In the genomic region with DNA sequence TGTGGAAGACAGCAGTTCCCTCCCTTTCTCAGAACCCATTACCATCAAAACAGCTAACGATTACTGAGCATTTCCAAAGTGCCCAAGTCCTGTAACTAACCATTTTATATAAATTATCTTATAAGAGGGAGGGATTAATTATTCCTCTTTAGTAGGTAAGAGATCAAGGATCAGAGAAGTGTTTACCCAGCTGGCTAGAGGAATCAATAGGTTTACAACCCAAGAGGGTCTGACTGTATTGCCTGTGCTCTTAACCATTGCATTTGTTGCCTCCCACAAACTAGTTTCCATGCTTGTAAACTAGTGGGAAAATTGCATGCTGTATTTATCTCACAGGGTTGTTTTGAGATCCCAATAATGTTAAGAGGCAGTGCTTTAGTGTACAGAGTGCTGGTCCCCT, we compare ENCODE assay signal across 12 cellular contexts. TPM values are rescaled to one million over a fixed set of nuclear protein-coding genes. Genes with fewer than 3 reads are reported as not detected.
DNase-seq lines count a peak whose midpoint lies in the region; ATAC-seq lines count a peak whose summit lies in the region.
"Had no signal": no experiment of that assay in that cellular context is flagged by ENCODE, and none has a peak within 500 bp of the region (broad histone marks: within the 10 kb centered on the region; RNA-seq: fewer than 3 reads in every experiment).

No MANE protein-coding gene starts in this region.

- POLR2A ChIA-PET in activated CD4-positive, alpha-beta memory T cell treated with anti-CD3 and anti-CD28 coated beads, Interleukin-2, amount 10 ng/mL, durations not matched to agents 7 days and 5 days (lab: Charles Lee): interaction anchor here (1.8 kb wide), 1 partner anchor 11 kb away, joined by 7 read pairs; the partner anchor contains the start of gene PIGT

- in situ Hi-C loops in ACHN (cut with HindIII; ENCODE audit: low pct_ligation_motif_present, low pct_unique_long_range_greater_than_20kb, low sequenced_read_pairs): no loop called here

- DNase-seq in T-helper 1 cell: no peak
- no peak for DNase-seq in activated CD4-positive, alpha-beta memory T cell treated with anti-CD3 and anti-CD28 coated beads, Interleukin-2, amount 10 ng/mL, durations not matched to agents 7 days and 5 days
- no peak for DNase-seq in natural killer cell treated with Interleukin-12 subunit alpha and Interleukin-12 subunit beta and Interleukin-15 and Interleukin-18, amount 100 ng/mL, for 72 hours (ENCODE audit: low spot score)
- DNase-seq in NCI-H2171 (lab: John Stamatoyannopoulos, UW): no peak
- no peak for DNase-seq in NCI-H526 treated with DMSO at 0.1 percent for 48 hours (lab: John Stamatoyannopoulos, UW)
- DNase-seq in ACHN: no peak
- DNase-seq: esophagus squamous epithelium, trophoblast cell had no signal

- H3K9me3 Mint-ChIP-seq in T-helper 1 cell treated with Interleukin-12 subunit alpha and Interleukin-12 subunit beta and Interleukin-4 antibody, amounts not matched to agents 30 μg/mL and 1 μg/mL, for 36 hours: peaks cover 32% of the 10 kb centered on the region
- peaks cover 6 to 14% (median 7%) of the 10 kb centered on the region in 3 donors for H3K9me3 Mint-ChIP-seq in IgD-negative memory B cell
- H3K9me3 Mint-ChIP-seq in activated CD4-positive, alpha-beta memory T cell treated with anti-CD3 and anti-CD28 coated beads, Interleukin-2, amount 10 ng/mL, durations not matched to agents 7 days and 5 days: peaks cover 22% of the 10 kb centered on the region
- H3K9me3 Mint-ChIP-seq in natural killer cell treated with Interleukin-12 subunit alpha and Interleukin-12 subunit beta and Interleukin-15 and Interleukin-18, amount 100 ng/mL, for 72 hours: peaks cover 5% of the 10 kb centered on the region

- no peak for ATAC-seq in natural killer cell treated with Interleukin-12 subunit alpha and Interleukin-12 subunit beta and Interleukin-15 and Interleukin-18, amount 100 ng/mL, for 72 hours

- peaks cover 19% of the 10 kb centered on the region for H3K36me3 Mint-ChIP-seq in T-helper 1 cell treated with Interleukin-12 subunit alpha and Interleukin-12 subunit beta and Interleukin-4 antibody, amounts not matched to agents 30 μg/mL and 1 μg/mL, for 36 hours (ENCODE audit: low read depth)
- H3K36me3 Mint-ChIP-seq in IgD-negative memory B cell: peaks cover 13% of the 10 kb centered on the region
- peaks cover 22% of the 10 kb centered on the region for H3K36me3 Mint-ChIP-seq in activated CD4-positive, alpha-beta memory T cell treated with anti-CD3 and anti-CD28 coated beads, Interleukin-2, amount 10 ng/mL, durations not matched to agents 7 days and 5 days (ENCODE audit: low read depth)
- peaks cover 15% of the 10 kb centered on the region for H3K36me3 Mint-ChIP-seq in natural killer cell treated with Interleukin-12 subunit alpha and Interleukin-12 subunit beta and Interleukin-15 and Interleukin-18, amount 100 ng/mL, for 72 hours

- peak overlapping the region; percentile 67 for H3K4me3 Mint-ChIP-seq in T-helper 1 cell treated with Interleukin-12 subunit alpha and Interleukin-12 subunit beta and Interleukin-4 antibody, amounts not matched to agents 30 μg/mL and 1 μg/mL, for 36 hours
- peak overlapping the region; percentile 49 to 82 (median 76) for H3K4me3 Mint-ChIP-seq in IgD-negative memory B cell
- peak overlapping the region; percentile 56 for H3K4me3 Mint-ChIP-seq in activated CD4-positive, alpha-beta memory T cell treated with anti-CD3 and anti-CD28 coated beads, Interleukin-2, amount 10 ng/mL, durations not matched to agents 7 days and 5 days
- H3K4me3 Mint-ChIP-seq in natural killer cell treated with Interleukin-12 subunit alpha and Interleukin-12 subunit beta and Interleukin-15 and Interleukin-18, amount 100 ng/mL, for 72 hours: peak overlapping the region; percentile 73

- H3K27me3 Mint-ChIP-seq in T-helper 1 cell treated with Interleukin-12 subunit alpha and Interleukin-12 subunit beta and Interleukin-4 antibody, amounts not matched to agents 30 μg/mL and 1 μg/mL, for 36 hours (ENCODE audit: low read depth): peaks cover 18% of the 10 kb centered on the region
- H3K27me3 Mint-ChIP-seq in IgD-negative memory B cell: peaks cover 7% of the 10 kb centered on the region
- H3K27me3 Mint-ChIP-seq in activated CD4-positive, alpha-beta memory T cell treated with anti-CD3 and anti-CD28 coated beads, Interleukin-2, amount 10 ng/mL, durations not matched to agents 7 days and 5 days: peaks cover 22% of the 10 kb centered on the region
- H3K27me3 Mint-ChIP-seq in natural killer cell treated with Interleukin-12 subunit alpha and Interleukin-12 subunit beta and Interleukin-15 and Interleukin-18, amount 100 ng/mL, for 72 hours: no peaks in the 10 kb centered on the region

- H3K4me1 Mint-ChIP-seq in T-helper 1 cell treated with Interleukin-12 subunit alpha and Interleukin-12 subunit beta and Interleukin-4 antibody, amounts not matched to agents 30 μg/mL and 1 μg/mL, for 36 hours (ENCODE audit: low read depth): peaks cover 17% of the 10 kb centered on the region
- peaks cover 0 to 9% (median 9%) of the 10 kb centered on the region in 3 donors for H3K4me1 Mint-ChIP-seq in IgD-negative memory B cell
- peaks cover 15% of the 10 kb centered on the region for H3K4me1 Mint-ChIP-seq in activated CD4-positive, alpha-beta memory T cell treated with anti-CD3 and anti-CD28 coated beads, Interleukin-2, amount 10 ng/mL, durations not matched to agents 7 days and 5 days
- peaks cover 8 to 12% of the 10 kb centered on the region in 2 donors for H3K4me1 Mint-ChIP-seq in natural killer cell treated with Interleukin-12 subunit alpha and Interleukin-12 subunit beta and Interleukin-15 and Interleukin-18, amount 100 ng/mL, for 72 hours (ENCODE audit: low read depth in 2 of 2)

- CTCF ChIA-PET in activated CD4-positive, alpha-beta memory T cell treated with anti-CD3 and anti-CD28 coated beads, Interleukin-2, amount 10 ng/mL, durations not matched to agents 7 days and 5 days (lab: Charles Lee): interaction anchor here (0.7 to 3.2 kb wide), 4 partner anchors 11 to 41 kb away, joined by 3 to 15 read pairs (median 6); partner anchors contain the start of gene PIGT

- H3K27ac Mint-ChIP-seq in T-helper 1 cell treated with Interleukin-12 subunit alpha and Interleukin-12 subunit beta and Interleukin-4 antibody, amounts not matched to agents 30 μg/mL and 1 μg/mL, for 36 hours: no peak overlapping the region
- peak overlapping the region in 2 of 3 donors; percentile 6 to 51 for H3K27ac Mint-ChIP-seq in IgD-negative memory B cell
- H3K27ac Mint-ChIP-seq in activated CD4-positive, alpha-beta memory T cell treated with anti-CD3 and anti-CD28 coated beads, Interleukin-2, amount 10 ng/mL, durations not matched to agents 7 days and 5 days: no peak overlapping the region
- peak overlapping the region in 1 of 2 donors; percentile 47 for H3K27ac Mint-ChIP-seq in natural killer cell treated with Interleukin-12 subunit alpha and Interleukin-12 subunit beta and Interleukin-15 and Interleukin-18, amount 100 ng/mL, for 72 hours

RNA-seq across cellular contexts. Expression of gene DBNDD2, which starts 3.7 kb away (rescaled TPM):
- polyA plus RNA-seq in IgD-negative memory B cell: not detected
- 10 to 100 TPM; 11.4 to 13.1 TPM for total RNA-seq in activated CD4-positive, alpha-beta memory T cell treated with anti-CD3 and anti-CD28 coated beads, Interleukin-2, amount 10 ng/mL, durations not matched to agents 7 days and 5 days
- total RNA-seq in natural killer cell treated with Interleukin-12 subunit alpha and Interleukin-12 subunit beta and Interleukin-15 and Interleukin-18, amount 100 ng/mL, for 72 hours: 1 to 10 TPM; 6.1 to 6.4 TPM

RNA-seq across cellular contexts. Expression of gene PIGT, which starts 11.5 kb away (rescaled TPM):
- polyA plus RNA-seq in IgD-negative memory B cell: 69.3 TPM
- total RNA-seq in activated CD4-positive, alpha-beta memory T cell treated with anti-CD3 and anti-CD28 coated beads, Interleukin-2, amount 10 ng/mL, durations not matched to agents 7 days and 5 days: 10 to 100 TPM; 52.4 to 53.0 TPM
- total RNA-seq in natural killer cell treated with Interleukin-12 subunit alpha and Interleukin-12 subunit beta and Interleukin-15 and Interleukin-18, amount 100 ng/mL, for 72 hours: 10 to 100 TPM; 73.0 to 86.6 TPM

RNA-seq across cellular contexts. Expression of gene TP53TG5, which starts 26.3 kb away (rescaled TPM):
- polyA plus RNA-seq in IgD-negative memory B cell: not detected
- total RNA-seq in activated CD4-positive, alpha-beta memory T cell treated with anti-CD3 and anti-CD28 coated beads, Interleukin-2, amount 10 ng/mL, durations not matched to agents 7 days and 5 days: not detected
- not detected for total RNA-seq in natural killer cell treated with Interleukin-12 subunit alpha and Interleukin-12 subunit beta and Interleukin-15 and Interleukin-18, amount 100 ng/mL, for 72 hours
- total RNA-seq: bronchial epithelial cell, esophagus squamous epithelium had no signal
- polyA plus RNA-seq: AG04450 had no signal

RNA-seq across cellular contexts. Expression of gene SYS1, which starts 41.5 kb away (rescaled TPM):
- 24.4 TPM for polyA plus RNA-seq in IgD-negative memory B cell
- 10 to 100 TPM; 22.1 to 24.2 TPM for total RNA-seq in activated CD4-positive, alpha-beta memory T cell treated with anti-CD3 and anti-CD28 coated beads, Interleukin-2, amount 10 ng/mL, durations not matched to agents 7 days and 5 days
- total RNA-seq in natural killer cell treated with Interleukin-12 subunit alpha and Interleukin-12 subunit beta and Interleukin-15 and Interleukin-18, amount 100 ng/mL, for 72 hours: 10 to 100 TPM; 23.3 to 31.4 TPM

RNA-seq across cellular contexts. Expression of gene SDC4, which starts 56.2 kb away (rescaled TPM):
- polyA plus RNA-seq in IgD-negative memory B cell: not detected
- total RNA-seq in activated CD4-positive, alpha-beta memory T cell treated with anti-CD3 and anti-CD28 coated beads, Interleukin-2, amount 10 ng/mL, durations not matched to agents 7 days and 5 days: 10 to 100 TPM; 28.1 to 28.3 TPM
- 10 to 100 TPM; 23.3 to 43.5 TPM for total RNA-seq in natural killer cell treated with Interleukin-12 subunit alpha and Interleukin-12 subunit beta and Interleukin-15 and Interleukin-18, amount 100 ng/mL, for 72 hours

Comparison
In these comparisons a context has a peak if more than half of its experiments do, and no peak if none do; other contexts are left out.
1. H3K27ac Mint-ChIP-seq: peak in IgD-negative memory B cell (2 of 3); none in T-helper 1 cell treated with Interleukin-12 subunit alpha and Interleukin-12 subunit beta and Interleukin-4 antibody, amounts not matched to agents 30 μg/mL and 1 μg/mL, for 36 hours (single experiment) and activated CD4-positive, alpha-beta memory T cell treated with anti-CD3 and anti-CD28 coated beads, Interleukin-2, amount 10 ng/mL, durations not matched to agents 7 days and 5 days (single experiment).
2. Peak in every context shown above with its lines, with median percentiles within 50 percentile points of each other: H3K4me3 Mint-ChIP-seq.